In genomic region chr14:91911474-91912032, GRCh38 we compare ENCODE assay signal across 8 cellular contexts. TPM values are rescaled to one million over a fixed set of nuclear protein-coding genes. Genes with fewer than 3 reads are reported as not detected.
A peak's percentile ranks its signal among the peaks of the same experiment; 100 is the strongest.
DNase-seq lines count a peak whose midpoint lies in the region; ATAC-seq and TF ChIP-seq lines count a peak whose summit lies in the region.

No MANE protein-coding gene starts in this region.

- H3K4me1 Mint-ChIP-seq in activated B cell treated with CpG ODN at 0.5 μM for 24 hours (peaks cover 16% of the 10 kb centered on the region), type B pancreatic cell (ENCODE audit: unreplicated experiment) (no peaks in the 10 kb centered on the region), mesothelial cell of epicardium (peaks cover 1% of the 10 kb centered on the region)

- peak overlapping the region; percentile 61 for H3K4me3 Mint-ChIP-seq in activated B cell treated with CpG ODN at 0.5 μM for 24 hours
- no peak overlapping the region for H3K4me3 Mint-ChIP-seq in type B pancreatic cell
- H3K4me3 Mint-ChIP-seq in mesothelial cell of epicardium: no peak overlapping the region

- H3K27me3 Mint-ChIP-seq in activated B cell treated with CpG ODN at 0.5 μM for 24 hours (peaks cover 3% of the 10 kb centered on the region), type B pancreatic cell (peaks cover 3% of the 10 kb centered on the region), mesothelial cell of epicardium (ENCODE audit: low read depth) (no peaks in the 10 kb centered on the region)

- H3K27ac Mint-ChIP-seq in activated B cell treated with CpG ODN at 0.5 μM for 24 hours (peak overlapping the region; percentile 85), type B pancreatic cell (no peak overlapping the region), mesothelial cell of epicardium (no peak overlapping the region)

- POLR2A ChIA-PET in activated B cell treated with CpG ODN at 0.5 μM for 24 hours (lab: Charles Lee): interaction anchor here (0.9 kb wide), 1 partner anchor 40 kb away, joined by 10 read pairs; no protein-coding TSS in a partner anchor

- intact Hi-C loops in activated B cell treated with CpG ODN at 0.5 μM for 24 hours (cut with micrococcal nuclease): loop anchor here (1.0 kb wide), 1 partner anchor 261 kb away; no protein-coding TSS in a partner anchor

- no peaks in the 10 kb centered on the region for H3K36me3 Mint-ChIP-seq in activated B cell treated with CpG ODN at 0.5 μM for 24 hours (ENCODE audit: low read depth)
- H3K36me3 Mint-ChIP-seq in type B pancreatic cell: no peaks in the 10 kb centered on the region
- H3K36me3 Mint-ChIP-seq in mesothelial cell of epicardium: peaks cover 4% of the 10 kb centered on the region

- H3K9me3 Mint-ChIP-seq in activated B cell treated with CpG ODN at 0.5 μM for 24 hours: no peaks in the 10 kb centered on the region
- peaks cover 3% of the 10 kb centered on the region for H3K9me3 Mint-ChIP-seq in type B pancreatic cell
- peaks cover 4% of the 10 kb centered on the region for H3K9me3 Mint-ChIP-seq in mesothelial cell of epicardium

- TF ChIP-seq CTCF in activated B cell treated with CpG ODN at 0.5 μM for 24 hours (IDR thresholded peaks at IDR 0.05) (no peak), type B pancreatic cell (conservative IDR thresholded peaks at IDR 0.05) (peak; percentile 69), mesothelial cell of epicardium (IDR thresholded peaks at IDR 0.05; ENCODE audit: unreplicated experiment) (no peak)

- peak; percentile 82 for ATAC-seq in GM21723 (IDR thresholded peaks at IDR 0.05; ENCODE audit: unreplicated experiment)
- peak; percentile 77 for ATAC-seq in activated B cell treated with CpG ODN at 0.5 μM for 24 hours (ENCODE audit: low read depth)

- CTCF ChIA-PET in activated B cell treated with CpG ODN at 0.5 μM for 24 hours (lab: Charles Lee): interaction anchor here (0.7 to 2.1 kb wide), 6 partner anchors 68 to 588 kb away, joined by 3 to 6 read pairs (median 4); no protein-coding TSS in a partner anchor

- DNase-seq in COR-L47 (lab: John Stamatoyannopoulos, UW) (peak; percentile 62), NCI-H2107 treated with DMSO at 0.1 percent for 48 hours (lab: John Stamatoyannopoulos, UW; ENCODE audit: unreplicated experiment) (peak; percentile 70), activated B cell treated with CpG ODN at 0.5 μM for 24 hours (peak; percentile 19), myocyte (ENCODE audit: low read depth) (peak; percentile 54), type B pancreatic cell (ENCODE audit: extremely low spot score, unreplicated experiment) (no peak), mesothelial cell of epicardium (ENCODE audit: low spot score in 2 of 2, unreplicated experiment in 2 of 2) (no peak)
- DNase-seq in effector CD8-positive, alpha-beta T cell (lab: John Stamatoyannopoulos, UW): peak; percentile 10

RNA-seq across cellular contexts. Expression of gene FBLN5, which starts 35.9 kb away (rescaled TPM):
- total RNA-seq in activated B cell treated with CpG ODN at 0.5 μM for 24 hours (not detected in 2 replicates), myocyte (4.9 and 7.3 TPM in 2 replicates), type B pancreatic cell (ENCODE audit: low replicate concordance) (1.9 and 14.1 TPM in 2 replicates), mesothelial cell of epicardium (38.0 to 41.5 TPM (median 40.3 TPM) in 3 replicates)
- 31.8 TPM for polyA plus RNA-seq in myocyte (2012)

RNA-seq across cellular contexts. Expression of gene TC2N, which starts 44.2 kb away (rescaled TPM):
- total RNA-seq in activated B cell treated with CpG ODN at 0.5 μM for 24 hours (9.4 and 12.1 TPM in 2 replicates), myocyte (not detected in 2 replicates), type B pancreatic cell (ENCODE audit: low replicate concordance) (19.4 and 42.2 TPM in 2 replicates), mesothelial cell of epicardium (8.5 to 11.6 TPM (median 9.9 TPM) in 3 replicates)
- not detected for polyA plus RNA-seq in myocyte (2012)

Comparison
In these comparisons a context has a peak if more than half of its experiments do, and no peak if none do; other contexts are left out.
1. DNase-seq: peak in COR-L47 (single experiment), NCI-H2107 treated with DMSO at 0.1 percent for 48 hours (single experiment), activated B cell treated with CpG ODN at 0.5 μM for 24 hours (single experiment), effector CD8-positive, alpha-beta T cell (single experiment) and myocyte (single experiment); none in type B pancreatic cell (single experiment) and mesothelial cell of epicardium (0 of 2).